ENCODE assay signal across 14 cellular contexts in the genomic region with DNA sequence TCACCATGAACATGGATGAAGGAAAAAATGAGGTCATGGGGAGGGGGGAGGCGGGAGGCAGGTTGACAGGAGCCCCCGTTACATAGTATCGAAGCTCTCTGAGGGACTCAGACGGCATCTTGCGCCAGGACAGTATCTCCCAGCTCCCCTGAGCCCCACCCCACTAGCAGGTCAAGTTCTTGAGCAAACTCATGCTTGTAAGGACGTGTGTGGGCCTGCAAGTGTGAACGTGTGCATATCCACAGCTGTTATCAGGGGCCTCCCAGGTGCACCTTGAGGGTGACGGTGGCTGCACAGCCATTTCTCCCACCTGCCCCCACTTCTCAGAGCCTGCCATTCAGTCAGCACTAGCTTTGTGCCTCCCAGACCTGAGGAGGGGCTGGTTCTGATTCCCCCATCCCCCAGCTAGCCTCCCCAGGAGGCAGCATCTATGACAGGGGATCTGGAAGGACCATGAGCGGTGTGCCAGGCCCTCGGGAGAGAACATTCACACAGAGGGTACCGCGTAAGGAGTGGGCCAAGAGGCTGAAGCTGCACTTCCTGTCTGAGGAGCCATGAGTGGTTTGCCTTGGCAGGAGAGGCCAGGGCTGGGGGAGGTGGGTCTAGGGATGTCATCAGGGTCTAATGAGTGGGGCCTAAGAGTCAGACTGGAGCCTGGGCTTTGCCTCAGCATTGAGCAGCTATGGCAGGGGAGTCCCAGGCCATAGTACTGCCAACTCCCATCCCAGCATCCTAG. TPM values are rescaled to one million over a fixed set of nuclear protein-coding genes. Genes with fewer than 3 reads are reported as not detected.
DNase-seq lines count a peak whose midpoint lies in the region; ATAC-seq and TF ChIP-seq lines count a peak whose summit lies in the region.
"Had no signal": no experiment of that assay in that cellular context is flagged by ENCODE, and none has a peak within 500 bp of the region (broad histone marks: within the 10 kb centered on the region; RNA-seq: fewer than 3 reads in every experiment).

No MANE protein-coding gene starts in this region.

- H3K27ac ChIP-seq in SK-N-SH (ENCODE audit: low read depth in 2 of 2, low read length in 1 of 2): peak overlapping the region in 1 of 2 experiments; percentile 57; a peak in 3 of 4 replicates
- peak overlapping the region; percentile 78 to 90 for H3K27ac ChIP-seq in breast epithelium
- H3K27ac ChIP-seq in mesendoderm (ENCODE audit: low read depth, low read length): no peak overlapping the region

- peak overlapping the region; percentile 53 for H3K56ac ChIP-seq in mesendoderm (ENCODE audit: low read length)

- no peak overlapping the region for H4K8ac ChIP-seq in mesendoderm (ENCODE audit: low read depth, low read length)

- H3K4me3 ChIP-seq in SK-N-SH (ENCODE audit: low read depth in 2 of 2, low read length in 1 of 2): no peak overlapping the region
- H3K4me3 ChIP-seq in breast epithelium: peak overlapping the region in 1 of 3 donors; percentile 89
- H3K4me3 ChIP-seq in mesendoderm (ENCODE audit: low read length): no peak overlapping the region

- H3K9me3 ChIP-seq in SK-N-SH: no peaks in the 10 kb centered on the region
- H3K9me3 ChIP-seq in breast epithelium: no peaks in the 10 kb centered on the region

- H3F3A ChIP-seq in SK-N-SH (replicated peaks; ENCODE audit: insufficient read depth): peaks cover 4% of the 10 kb centered on the region

- H3K79me1 ChIP-seq in mesendoderm (ENCODE audit: low read length): peaks cover 29% of the 10 kb centered on the region

- peaks cover 0 to 3% of the 10 kb centered on the region in 2 experiments for H3K36me3 ChIP-seq in SK-N-SH (replicated peaks in 1 of 2; ENCODE audit: control insufficient read depth in 1 of 2, insufficient read depth in 2 of 2, low read length in 1 of 2)
- H3K36me3 ChIP-seq in breast epithelium: no peaks in the 10 kb centered on the region
- peaks cover 3% of the 10 kb centered on the region for H3K36me3 ChIP-seq in mesendoderm (ENCODE audit: control insufficient read depth, insufficient read depth, low read length)

- no peak overlapping the region for H2BK15ac ChIP-seq in mesendoderm (replicated peaks; ENCODE audit: low read depth)

- no peak overlapping the region for H4K5ac ChIP-seq in mesendoderm (ENCODE audit: low read length)

- 0 out of 2 replicates have a peak overlapping the region, but pooled peaks have one; percentile 9 for H3K9ac ChIP-seq in SK-N-SH
- H3K9ac ChIP-seq in mesendoderm (ENCODE audit: low read length): peak overlapping the region; percentile 18

- H3K4me2 ChIP-seq in SK-N-SH: peak overlapping the region; percentile 89; the same call in 1 of the 2 replicates
- no peak overlapping the region for H3K4me2 ChIP-seq in mesendoderm (ENCODE audit: low read length)

- TF ChIP-seq POLR2A in breast epithelium (IDR thresholded peaks at IDR 0.05): no peak

- H2BK5ac ChIP-seq in mesendoderm (ENCODE audit: low read length): no peak overlapping the region

- H2BK120ac ChIP-seq in mesendoderm (ENCODE audit: low read depth, low read length): no peak overlapping the region

- H4K20me1 ChIP-seq in SK-N-SH (ENCODE audit: insufficient read depth): no peaks in the 10 kb centered on the region

- 86% methylated on average over 12 of the region's 12 CpGs for WGBS in SK-N-SH (ENCODE audit: low lambda C conversion rate)
- no CpG with 5 or more reads among the region's 12 CpGs for WGBS in mesendoderm (ENCODE audit: extremely low coverage, insufficient coverage, low lambda C conversion rate)

- POLR2A ChIA-PET in SK-N-SH (lab: Yijun Ruan, JAX): no interaction called here

- no peak overlapping the region for H3K18ac ChIP-seq in mesendoderm (ENCODE audit: low read length)

- peaks cover 24 to 34% of the 10 kb centered on the region in 2 experiments; a peak in 3 of 4 replicates for H3K4me1 ChIP-seq in SK-N-SH (ENCODE audit: control insufficient read depth in 1 of 2, insufficient read depth in 2 of 2, low read depth in 1 of 2, low read length in 1 of 2)
- peaks cover 0 to 6% of the 10 kb centered on the region in 2 donors for H3K4me1 ChIP-seq in breast epithelium
- H3K4me1 ChIP-seq in mesendoderm (ENCODE audit: control insufficient read depth, low read depth, low read length): peaks cover 30% of the 10 kb centered on the region

- no peak for TF ChIP-seq EP300 in SK-N-SH (IDR thresholded peaks at IDR 0.05; ENCODE audit: borderline replicate concordance in 1 of 2, low read depth in 1 of 2, low read length in 1 of 2)

- H3K9me2 ChIP-seq in SK-N-SH: no peaks in the 10 kb centered on the region

- ATAC-seq in SK-N-SH treated with all-trans-retinoic acid at 6 μM for 48 hours (no peak; the same call in 2 of the 3 replicates), HG02623 (IDR thresholded peaks at IDR 0.05; ENCODE audit: unreplicated experiment) (no peak)

- no peaks in the 10 kb centered on the region for H3K27me3 ChIP-seq in SK-N-SH (ENCODE audit: insufficient read depth)
- no peaks in the 10 kb centered on the region for H3K27me3 ChIP-seq in breast epithelium
- H3K27me3 ChIP-seq in mesendoderm (ENCODE audit: insufficient read depth, low read length, poor library complexity): no peaks in the 10 kb centered on the region

- no peak for TF ChIP-seq RAD21 in SK-N-SH (IDR thresholded peaks at IDR 0.05; ENCODE audit: low read length)

- H2AK5ac ChIP-seq in mesendoderm (ENCODE audit: low read length): no peak overlapping the region

- H2AFZ ChIP-seq in SK-N-SH (ENCODE audit: low read depth): no peak overlapping the region

- no peak overlapping the region for H3K4ac ChIP-seq in mesendoderm (ENCODE audit: low read depth, low read length)

- TF ChIP-seq CTCF in SK-N-SH (IDR thresholded peaks at IDR 0.05) (no peak), breast epithelium (IDR thresholded peaks at IDR 0.05) (no peak)

- CTCF ChIA-PET in SK-N-SH (lab: Yijun Ruan, JAX): interaction anchor here (0.8 to 2.1 kb wide), 6 partner anchors 10 to 36 kb away, joined by 3 to 8 read pairs (median 4); no protein-coding TSS in a partner anchor

- intact Hi-C loops in breast epithelium (cut with DNase I; ENCODE audit: low total_unique reads): no loop called here

- H3K23ac ChIP-seq in mesendoderm (ENCODE audit: low read length): no peak overlapping the region

- peaks cover 26% of the 10 kb centered on the region for H3K79me2 ChIP-seq in SK-N-SH (ENCODE audit: insufficient read depth)
- peaks cover 31% of the 10 kb centered on the region for H3K79me2 ChIP-seq in mesendoderm (ENCODE audit: control insufficient read depth, insufficient read depth, low read length)

- DNase-seq in SK-N-SH (no peak), breast epithelium (ENCODE audit: low spot score in 2 of 2) (peak in 1 of 2 donors; percentile 58), mesendoderm (no peak), ureter (ENCODE audit: low spot score) (peak; percentile 86), putamen (ENCODE audit: low spot score) (no peak), amygdala (lab: John Stamatoyannopoulos, UW) (no peak)
- DNase-seq: activated CD4-positive, alpha-beta T cell treated with anti-CD3 and anti-CD28 coated beads for 1 hour; activated naive CD4-positive, alpha-beta T cell; effector memory CD4-positive, alpha-beta T cell; islet precursor cell; NCI-H146; SIG-M5 had no signal

TF ChIP-seq in SK-N-SH, 30 proteins besides CTCF, POLR2A, EP300 and RAD21 (continues in another document):
- TF ChIP-seq, protein P1, sequence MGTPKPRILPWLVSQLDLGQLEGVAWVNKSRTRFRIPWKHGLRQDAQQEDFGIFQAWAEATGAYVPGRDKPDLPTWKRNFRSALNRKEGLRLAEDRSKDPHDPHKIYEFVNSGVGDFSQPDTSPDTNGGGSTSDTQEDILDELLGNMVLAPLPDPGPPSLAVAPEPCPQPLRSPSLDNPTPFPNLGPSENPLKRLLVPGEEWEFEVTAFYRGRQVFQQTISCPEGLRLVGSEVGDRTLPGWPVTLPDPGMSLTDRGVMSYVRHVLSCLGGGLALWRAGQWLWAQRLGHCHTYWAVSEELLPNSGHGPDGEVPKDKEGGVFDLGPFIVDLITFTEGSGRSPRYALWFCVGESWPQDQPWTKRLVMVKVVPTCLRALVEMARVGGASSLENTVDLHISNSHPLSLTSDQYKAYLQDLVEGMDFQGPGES (IDR thresholded peaks at IDR 0.05; ENCODE audit: low read depth, low read length): no peak
- TF ChIP-seq RXRA (IDR thresholded peaks at IDR 0.05; ENCODE audit: borderline replicate concordance, low read depth) (no peak), NFIC (IDR thresholded peaks at IDR 0.05; ENCODE audit: borderline replicate concordance) (peak; percentile 27; the same call in 1 of the 2 replicates)

TF ChIP-seq in SK-N-SH treated with all-trans-retinoic acid at 6 μM for 48 hours, 23 proteins besides CTCF, POLR2A, EP300 and RAD21:
- TF ChIP-seq ISL1 (CRISPR knock-in tag; IDR thresholded peaks at IDR 0.05) (no peak), ZFP30 (CRISPR knock-in tag; IDR thresholded peaks at IDR 0.05) (no peak)
- TF ChIP-seq, protein P2, sequence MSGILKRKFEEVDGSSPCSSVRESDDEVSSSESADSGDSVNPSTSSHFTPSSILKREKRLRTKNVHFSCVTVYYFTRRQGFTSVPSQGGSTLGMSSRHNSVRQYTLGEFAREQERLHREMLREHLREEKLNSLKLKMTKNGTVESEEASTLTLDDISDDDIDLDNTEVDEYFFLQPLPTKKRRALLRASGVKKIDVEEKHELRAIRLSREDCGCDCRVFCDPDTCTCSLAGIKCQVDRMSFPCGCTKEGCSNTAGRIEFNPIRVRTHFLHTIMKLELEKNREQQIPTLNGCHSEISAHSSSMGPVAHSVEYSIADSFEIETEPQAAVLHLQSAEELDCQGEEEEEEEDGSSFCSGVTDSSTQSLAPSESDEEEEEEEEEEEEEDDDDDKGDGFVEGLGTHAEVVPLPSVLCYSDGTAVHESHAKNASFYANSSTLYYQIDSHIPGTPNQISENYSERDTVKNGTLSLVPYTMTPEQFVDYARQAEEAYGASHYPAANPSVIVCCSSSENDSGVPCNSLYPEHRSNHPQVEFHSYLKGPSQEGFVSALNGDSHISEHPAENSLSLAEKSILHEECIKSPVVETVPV (CRISPR knock-in tag; IDR thresholded peaks at IDR 0.05): no peak
TF ChIP-seq in SK-N-SH treated with all-trans-retinoic acid at 6 μM for 48 hours: peak in this region for 0.

RNA-seq across cellular contexts. Expression of a gene that starts 2.9 kb away (rescaled TPM):
- polyA plus RNA-seq in SK-N-SH (2012; rRNA removed): 23.9 and 30.4 TPM in 2 replicates
- 15.5 and 23.2 TPM in 2 replicates for polyA plus RNA-seq in SK-N-SH (2012; cell fraction: cytosol; rRNA removed)
- polyA plus RNA-seq in SK-N-SH (2012; cell fraction: nucleus; rRNA removed): 32.9 and 38.3 TPM in 2 replicates
- total RNA-seq in breast epithelium (10 to 100 TPM in 2 of 3 donors, 1 to 10 TPM in 1; 7.7 to 49.8 (median 26.9) TPM), ureter (132 TPM)
- 24.7 TPM for polyA plus RNA-seq in mesendoderm (2013, experiment 1 of 2)
- 23.0 TPM for polyA plus RNA-seq in mesendoderm (2013, experiment 2 of 2)

RNA-seq across cellular contexts. Expression of a gene that starts 33.4 kb away (rescaled TPM):
- not detected in 2 replicates for polyA plus RNA-seq in SK-N-SH (2012; rRNA removed)
- polyA plus RNA-seq in SK-N-SH (2012; cell fraction: cytosol; rRNA removed): not detected in 2 replicates
- 0.12 TPM in 1 of 2 replicates, not detected in the other for polyA plus RNA-seq in SK-N-SH (2012; cell fraction: nucleus; rRNA removed)
- total RNA-seq in breast epithelium (not detected), ureter (not detected)
- polyA plus RNA-seq in mesendoderm (2013, experiment 1 of 2): 0.04 TPM
- 0.01 TPM for polyA plus RNA-seq in mesendoderm (2013, experiment 2 of 2)

RNA-seq across cellular contexts. Expression of a gene that starts 47.1 kb away (rescaled TPM):
- polyA plus RNA-seq in SK-N-SH (2012; rRNA removed): 0.84 and 0.89 TPM in 2 replicates
- 0.15 and 0.29 TPM in 2 replicates for polyA plus RNA-seq in SK-N-SH (2012; cell fraction: cytosol; rRNA removed)
- polyA plus RNA-seq in SK-N-SH (2012; cell fraction: nucleus; rRNA removed): 1.6 and 2.0 TPM in 2 replicates
- total RNA-seq in breast epithelium: 1 to 10 TPM in 1 of 3 donors, under 1 TPM in 1, not detected in 1; 0.98 to 2.5 TPM
- polyA plus RNA-seq in mesendoderm (2013, experiment 1 of 2): 0.48 TPM
- polyA plus RNA-seq in mesendoderm (2013, experiment 2 of 2): 0.42 TPM
- total RNA-seq in ureter: 0.34 TPM
